Comparison of ENCODE assay signal across 21 cellular contexts in the genomic region with DNA sequence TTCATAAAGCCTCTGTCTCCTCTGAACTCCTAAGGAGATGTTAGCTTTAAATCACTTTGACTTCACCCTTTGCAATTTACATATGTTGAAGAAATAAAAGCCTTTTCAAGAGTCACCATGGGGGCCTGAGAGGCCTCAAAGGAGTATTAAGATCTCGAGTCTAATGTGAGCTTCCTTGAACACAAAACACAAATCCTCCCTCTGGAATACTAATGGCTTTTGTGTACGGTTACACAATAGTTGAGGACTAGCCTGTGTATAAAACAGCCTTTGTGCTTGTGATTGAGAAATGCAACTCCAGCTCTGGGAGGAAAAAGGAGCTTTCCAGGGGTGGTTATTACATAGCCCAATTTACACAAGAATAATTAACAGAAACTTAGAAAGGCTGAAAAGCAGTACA.
DNase-seq lines count a peak whose midpoint lies in the region; ATAC-seq and TF ChIP-seq lines count a peak whose summit lies in the region.
"Had no signal": no experiment of that assay in that cellular context is flagged by ENCODE, and none has a peak within 500 bp of the region (broad histone marks: within the 10 kb centered on the region; RNA-seq: fewer than 3 reads in every experiment).

No MANE protein-coding gene starts in this region.

- no peak for TF ChIP-seq POLR2A in thyroid gland (IDR thresholded peaks at IDR 0.05)

- H3F3A ChIP-seq in smooth muscle cell (ENCODE audit: low read depth) = no peaks in the 10 kb centered on the region

- H3K27ac ChIP-seq in HUES64 (ENCODE audit: low read depth, low read length) (peak overlapping the region; percentile 52), left lung (no peak overlapping the region), smooth muscle cell (ENCODE audit: low read depth) (no peak overlapping the region), thyroid gland (no peak overlapping the region)
- H3K27ac ChIP-seq: ascending aorta, esophagus squamous epithelium, GM23248, tibial artery had no signal

- H3K36me3 Mint-ChIP-seq in naive thymus-derived CD8-positive, alpha-beta T cell = peaks cover 0 to 6% (median 0%) of the 10 kb centered on the region in 3 donors

- H3K4me3 ChIP-seq in HUES64 (ENCODE audit: low read length) (no peak overlapping the region), left lung (no peak overlapping the region), smooth muscle cell (no peak overlapping the region), thyroid gland (replicated peaks in 1 of 3) (no peak overlapping the region)
- H3K4me3 ChIP-seq: ascending aorta, esophagus squamous epithelium, GM23248, tibial artery had no signal

- no peaks in the 10 kb centered on the region for H3K79me2 ChIP-seq in smooth muscle cell (ENCODE audit: low read depth)

- H3K36me3 ChIP-seq in HUES64 (ENCODE audit: insufficient read depth, low read length) = no peaks in the 10 kb centered on the region
- no peaks in the 10 kb centered on the region for H3K36me3 ChIP-seq in left lung
- no peaks in the 10 kb centered on the region for H3K36me3 ChIP-seq in smooth muscle cell (ENCODE audit: low read depth)
- H3K36me3 ChIP-seq in thyroid gland = no peaks in the 10 kb centered on the region
- H3K36me3 ChIP-seq: ascending aorta, esophagus squamous epithelium, tibial artery had no signal

- intact Hi-C loops in left lung (cut with DNase I) (no loop called here), thyroid gland (cut with DNase I) (no loop called here)

- WGBS in HUES64 = 11% methylated on average over 1 of the region's 2 CpGs
- WGBS in smooth muscle cell (ENCODE audit: low lambda C conversion rate) = 45% methylated on average over 2 of the region's 2 CpGs
- WGBS in thyroid gland, 2 donors = 24 to 39% methylated on average over 2 of the region's 2 CpGs

- peaks cover 65% of the 10 kb centered on the region for H3K4me1 ChIP-seq in HUES64 (ENCODE audit: insufficient read depth, low read length)
- no peaks in the 10 kb centered on the region for H3K4me1 ChIP-seq in left lung
- H3K4me1 ChIP-seq in smooth muscle cell (ENCODE audit: low read depth) = peaks cover 37% of the 10 kb centered on the region
- H3K4me1 ChIP-seq in thyroid gland = peaks cover 22 to 26% of the 10 kb centered on the region in 2 donors
- H3K4me1 ChIP-seq: ascending aorta, tibial artery had no signal

- no peak overlapping the region for H3K27ac Mint-ChIP-seq in naive thymus-derived CD8-positive, alpha-beta T cell
- H3K27ac Mint-ChIP-seq: activated naive CD4-positive, alpha-beta T cell treated with anti-CD3 and anti-CD28 coated beads for 36 hours had no signal

- TF ChIP-seq CTCF in left lung (IDR thresholded peaks at IDR 0.05) = no peak
- no peak for TF ChIP-seq CTCF in smooth muscle cell (IDR thresholded peaks at IDR 0.05; ENCODE audit: borderline replicate concordance, insufficient read depth, poor library complexity, severe bottlenecking)
- no peak for TF ChIP-seq CTCF in thyroid gland (IDR thresholded peaks at IDR 0.05)

- H3K9me3 Mint-ChIP-seq in naive thymus-derived CD8-positive, alpha-beta T cell = peaks cover 18 to 53% (median 23%) of the 10 kb centered on the region in 9 donors

- DNase-seq in amniotic epithelial cell (ENCODE audit: low read depth) = peak; percentile 0
- no peak for DNase-seq in left lung
- no peak for DNase-seq in smooth muscle cell (lab: John Stamatoyannopoulos, UW; ENCODE audit: unreplicated experiment)
- DNase-seq in thyroid gland = no peak
- no peak for DNase-seq in naive thymus-derived CD8-positive, alpha-beta T cell
- DNase-seq in NCI-H1694 treated with DMSO at 0.1 percent for 48 hours (lab: John Stamatoyannopoulos, UW) = no peak
- DNase-seq: activated naive CD4-positive, alpha-beta T cell treated with anti-CD3 and anti-CD28 coated beads for 36 hours; activated T-cell treated with anti-CD3 and anti-CD28 coated beads, Interleukin-2, amount 50 U/mL, for 4 hours; effector memory CD4-positive, alpha-beta T cell; esophagus squamous epithelium; GM23248; left ventricle myocardium superior; NCI-H1048; NCI-H2029 treated with DMSO at 0.1 percent for 48 hours; NCI-H446 treated with DMSO at 0.1 percent for 48 hours; stimulated activated CD4-positive, alpha-beta T cell treated with anti-CD3 and anti-CD28 coated beads, Interleukin-2, amount 100 ng/mL, for 24 hours; stimulated activated naive CD4-positive, alpha-beta T cell treated with Interleukin-2 at 50 U/mL for 16 hours; tibial artery had no signal

- no peaks in the 10 kb centered on the region for H3K27me3 ChIP-seq in HUES64 (ENCODE audit: insufficient read depth, low read length)
- no peaks in the 10 kb centered on the region for H3K27me3 ChIP-seq in left lung
- no peaks in the 10 kb centered on the region for H3K27me3 ChIP-seq in smooth muscle cell (ENCODE audit: low read depth)
- H3K27me3 ChIP-seq in thyroid gland = no peaks in the 10 kb centered on the region
- H3K27me3 ChIP-seq: ascending aorta, esophagus squamous epithelium, tibial artery had no signal

- no peak overlapping the region for H3K9ac ChIP-seq in HUES64 (ENCODE audit: low read depth, low read length)
- no peak overlapping the region for H3K9ac ChIP-seq in smooth muscle cell (ENCODE audit: low read depth)
- H3K9ac ChIP-seq: GM23248 had no signal

- H3K9me3 ChIP-seq in HUES64 (ENCODE audit: insufficient read depth, low read depth, low read length) = no peaks in the 10 kb centered on the region
- no peaks in the 10 kb centered on the region for H3K9me3 ChIP-seq in left lung
- no peaks in the 10 kb centered on the region for H3K9me3 ChIP-seq in smooth muscle cell (replicated peaks; ENCODE audit: low read depth)
- H3K9me3 ChIP-seq in thyroid gland = no peaks in the 10 kb centered on the region
- H3K9me3 ChIP-seq: ascending aorta, esophagus squamous epithelium, tibial artery had no signal

- no peaks in the 10 kb centered on the region for H3K27me3 Mint-ChIP-seq in naive thymus-derived CD8-positive, alpha-beta T cell

- no peaks in the 10 kb centered on the region for H4K20me1 ChIP-seq in smooth muscle cell (ENCODE audit: low read depth)

- H3K4me3 Mint-ChIP-seq in naive thymus-derived CD8-positive, alpha-beta T cell = no peak overlapping the region
- H3K4me3 Mint-ChIP-seq: activated naive CD4-positive, alpha-beta T cell treated with anti-CD3 and anti-CD28 coated beads for 36 hours; activated T-cell treated with anti-CD3 and anti-CD28 coated beads, Interleukin-2, amount 50 U/mL, for 4 hours had no signal

- ATAC-seq in left lung = peak; percentile 17
- ATAC-seq in naive thymus-derived CD8-positive, alpha-beta T cell = no peak
- ATAC-seq: activated CD4-positive, CD25-positive, alpha-beta regulatory T cell treated with anti-CD3 and anti-CD28 coated beads, Interleukin-2, amount 50 U/mL, for 24 hours; activated T-cell treated with anti-CD3 and anti-CD28 coated beads, Interleukin-2, amount 50 U/mL, for 4 hours; left ventricle myocardium superior had no signal

- H3K4me1 Mint-ChIP-seq in naive thymus-derived CD8-positive, alpha-beta T cell = no peaks in the 10 kb centered on the region

- POLR2A ChIA-PET in naive thymus-derived CD8-positive, alpha-beta T cell (lab: Charles Lee) = no interaction called here

- peak overlapping the region; percentile 37 for H2AFZ ChIP-seq in smooth muscle cell (ENCODE audit: low read depth)
- H2AFZ ChIP-seq: GM23248 had no signal

- H3K4me2 ChIP-seq in smooth muscle cell = no peak overlapping the region
